Comparison of ENCODE assay signal across 12 cellular contexts in genomic region chr6:51459958-51460357, GRCh38.
DNase-seq lines count a peak whose midpoint lies in the region; ATAC-seq lines count a peak whose summit lies in the region.
"Had no signal": no experiment of that assay in that cellular context is flagged by ENCODE, and none has a peak within 500 bp of the region (broad histone marks: within the 10 kb centered on the region; RNA-seq: fewer than 3 reads in every experiment).

No MANE protein-coding gene starts in this region.

- peak; percentile 1 for DNase-seq in RPMI7951 (ENCODE audit: low read depth)
- no peak for DNase-seq in NCI-H526 (lab: John Stamatoyannopoulos, UW)
- no peak for DNase-seq in anterior cingulate cortex (lab: John Stamatoyannopoulos, UW)
- no peak for DNase-seq in NK-92 treated with Interleukin-12 subunit alpha and Interleukin-12 subunit beta, amount 100 ng/mL, for 24 hours (lab: John Stamatoyannopoulos, UW)
- DNase-seq in SIG-M5 (lab: John Stamatoyannopoulos, UW), result no peak
- DNase-seq: activated CD4-positive, alpha-beta memory T cell treated with anti-CD3 and anti-CD28 coated beads, Interleukin-2, amount 10 ng/mL, durations not matched to agents 7 days and 5 days; amniotic stem cell; NCI-H187; SHP77 treated with DMSO at 0.1 percent for 48 hours had no signal

- ATAC-seq in GM18511 (IDR thresholded peaks at IDR 0.05; ENCODE audit: unreplicated experiment) (peak; percentile 96), GM21423 (IDR thresholded peaks at IDR 0.05; ENCODE audit: unreplicated experiment) (peak; percentile 91), HG03060 (IDR thresholded peaks at IDR 0.05; ENCODE audit: low read depth, unreplicated experiment) (peak; percentile 93)
